In the genomic region with DNA sequence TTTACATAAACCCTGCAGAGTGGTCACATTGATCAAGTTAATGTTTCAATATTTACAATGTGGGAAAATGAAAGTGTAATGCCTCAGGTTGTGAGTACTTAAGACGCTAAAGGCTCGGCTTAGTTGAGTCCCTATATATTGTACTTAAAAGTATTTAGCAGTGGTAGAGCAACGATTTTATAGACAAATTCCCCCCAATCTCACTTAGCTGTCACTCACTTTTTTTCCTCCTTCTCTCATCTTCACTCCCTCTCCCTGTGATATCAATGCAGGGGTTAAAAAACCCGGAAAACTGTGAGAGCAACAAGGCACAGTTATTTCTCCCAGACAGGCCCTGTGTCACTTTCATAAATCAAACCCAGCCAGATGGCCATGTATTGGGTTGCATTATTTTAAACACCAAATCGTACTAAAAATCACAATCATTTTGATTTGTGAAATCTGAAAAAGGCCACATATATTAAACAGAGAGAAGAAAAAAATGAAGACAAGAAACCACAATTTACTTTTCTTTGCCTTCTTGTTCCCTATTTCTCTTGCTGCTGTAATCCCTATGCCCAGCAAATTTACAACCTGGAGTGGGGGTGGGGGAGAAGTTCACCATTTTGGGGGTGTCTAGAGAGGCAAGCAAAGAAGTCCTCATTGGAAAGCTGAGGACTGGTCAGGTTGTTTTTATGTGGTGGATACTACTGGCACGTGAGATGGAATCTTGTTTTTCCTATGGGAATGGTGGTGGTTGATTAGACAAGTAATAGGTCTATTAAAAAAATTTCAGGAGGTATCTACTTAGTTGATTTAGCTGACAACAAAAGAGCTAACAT, we compare ENCODE assay signal across 23 cellular contexts. TPM values are rescaled to one million over a fixed set of nuclear protein-coding genes. Genes with fewer than 3 reads are reported as not detected.
DNase-seq lines count a peak whose midpoint lies in the region; ATAC-seq and TF ChIP-seq lines count a peak whose summit lies in the region.
"Had no signal": no experiment of that assay in that cellular context is flagged by ENCODE, and none has a peak within 500 bp of the region (broad histone marks: within the 10 kb centered on the region; RNA-seq: fewer than 3 reads in every experiment).

No MANE protein-coding gene starts in this region.

- H3K27ac ChIP-seq in RWPE1, result no peak overlapping the region
- H3K27ac ChIP-seq: body of pancreas, sigmoid colon, thyroid gland had no signal

- H3K9me3 Mint-ChIP-seq in naive thymus-derived CD8-positive, alpha-beta T cell, result peaks cover 6 to 43% (median 22%) of the 10 kb centered on the region in 9 donors
- H3K9me3 Mint-ChIP-seq: activated CD4-positive, alpha-beta memory T cell treated with anti-CD3 and anti-CD28 coated beads, Interleukin-2, amount 10 ng/mL, durations not matched to agents 7 days and 5 days had no signal

- CTCF ChIA-PET in RWPE1 (lab: Yijun Ruan, JAX), result interaction anchor here (0.6 to 2.9 kb wide), 2 partner anchors 10 to 11 kb away, joined by 3 to 15 read pairs; no protein-coding TSS in a partner anchor

- in situ Hi-C loops in G401 (cut with HindIII; ENCODE audit: low sequenced_read_pairs), result no loop called here

- POLR2A ChIA-PET in RWPE1 (lab: Yijun Ruan, JAX; ENCODE audit: low non-redundant PET), result no interaction called here
- POLR2A ChIA-PET in naive thymus-derived CD8-positive, alpha-beta T cell (lab: Charles Lee), result no interaction called here

- peaks cover 45 to 83% (median 64%) of the 10 kb centered on the region in 5 donors for H3K27me3 Mint-ChIP-seq in naive thymus-derived CD8-positive, alpha-beta T cell

- H3K4me1 Mint-ChIP-seq in naive thymus-derived CD8-positive, alpha-beta T cell, result peaks cover 5 to 30% (median 24%) of the 10 kb centered on the region in 4 donors

- no peak for TF ChIP-seq CTCF in RWPE1 (conservative IDR thresholded peaks at IDR 0.05; ENCODE audit: low read depth)

- H3K27ac Mint-ChIP-seq in naive thymus-derived CD8-positive, alpha-beta T cell, result no peak overlapping the region
- H3K27ac Mint-ChIP-seq: activated B cell treated with CpG ODN at 0.5 μM for 24 hours; activated CD4-positive, alpha-beta memory T cell treated with anti-CD3 and anti-CD28 coated beads, Interleukin-2, amount 10 ng/mL, durations not matched to agents 7 days and 5 days; stimulated activated effector memory CD8-positive, alpha-beta T cell treated with anti-CD3 and anti-CD28 coated beads, Interleukin-12 subunit alpha, Interleukin-12 subunit beta, amount 100 ng/mL, for 72 hours had no signal

- H3K36me3 Mint-ChIP-seq in naive thymus-derived CD8-positive, alpha-beta T cell, result peaks cover 19 to 38% (median 20%) of the 10 kb centered on the region in 3 donors

- H3K4me3 Mint-ChIP-seq in naive thymus-derived CD8-positive, alpha-beta T cell, result no peak overlapping the region
- H3K4me3 Mint-ChIP-seq: activated B cell treated with CpG ODN at 0.5 μM for 24 hours; activated CD4-positive, alpha-beta memory T cell treated with anti-CD3 and anti-CD28 coated beads, Interleukin-2, amount 10 ng/mL, durations not matched to agents 7 days and 5 days; stimulated activated effector memory CD8-positive, alpha-beta T cell treated with anti-CD3 and anti-CD28 coated beads, Interleukin-12 subunit alpha, Interleukin-12 subunit beta, amount 100 ng/mL, for 72 hours had no signal

- ATAC-seq in naive thymus-derived CD8-positive, alpha-beta T cell, result no peak
- ATAC-seq: body of pancreas; left colon; PC-3; stimulated activated effector memory CD8-positive, alpha-beta T cell treated with anti-CD3 and anti-CD28 coated beads, Interleukin-12 subunit alpha, Interleukin-12 subunit beta, amount 100 ng/mL, for 72 hours had no signal

- peak; percentile 17 for DNase-seq in G401 (ENCODE audit: low spot score)
- DNase-seq in OCI-M1 (lab: John Stamatoyannopoulos, UW), result peak; percentile 11
- peak; percentile 63 for DNase-seq in inferior parietal cortex (ENCODE audit: extremely low spot score)
- DNase-seq in retina, result peak; percentile 57
- no peak for DNase-seq in RWPE1 (ENCODE audit: low spot score)
- no peak for DNase-seq in T-helper 2 cell
- DNase-seq in naive thymus-derived CD8-positive, alpha-beta T cell, result no peak
- DNase-seq: activated B cell treated with CpG ODN at 0.5 μM for 24 hours; activated CD4-positive, alpha-beta memory T cell treated with anti-CD3 and anti-CD28 coated beads, Interleukin-2, amount 10 ng/mL, durations not matched to agents 7 days and 5 days; activated naive CD4-positive, alpha-beta T cell treated with anti-CD3 and anti-CD28 coated beads, Interleukin-2, amount 50 U/mL, for 16 hours; activated T-cell treated with anti-CD3 and anti-CD28 coated beads, Interleukin-2, amount 50 U/mL, for 1 hour; body of pancreas; foreskin fibroblast; left colon; midbrain; NCI-H2081; NCI-H526; PC-3; sigmoid colon; thyroid gland had no signal

RNA-seq across cellular contexts. Expression of gene POU3F3, which starts 5.6 kb away (rescaled TPM):
- total RNA-seq in G401 (2014; rRNA removed; shearing (Covaris generic)), result not detected in 2 replicates
- total RNA-seq in naive thymus-derived CD8-positive, alpha-beta T cell, result not detected
- not detected for polyA plus RNA-seq in naive thymus-derived CD8-positive, alpha-beta T cell
- total RNA-seq: activated B cell treated with CpG ODN at 0.5 μM for 24 hours; activated CD4-positive, alpha-beta memory T cell treated with anti-CD3 and anti-CD28 coated beads, Interleukin-2, amount 10 ng/mL, durations not matched to agents 7 days and 5 days; body of pancreas; omental fat pad; PC-3; T-helper 2 cell treated with Interferon-gamma antibody and Interleukin-4, amounts not matched to agents 100 ng/mL and 5 ng/mL, for 36 hours had no signal

Comparison
In these comparisons a context has a peak if more than half of its experiments do, and no peak if none do; other contexts are left out.
1. DNase-seq: peak in G401 (single experiment), OCI-M1 (single experiment), inferior parietal cortex (single experiment) and retina (single experiment); none in RWPE1 (single experiment), T-helper 2 cell (0 of 5) and naive thymus-derived CD8-positive, alpha-beta T cell (0 of 10).